In genomic region chr1:176858421-176858916, GRCh38 we compare ENCODE assay signal across 16 cellular contexts.
"Had no signal": no experiment of that assay in that cellular context is flagged by ENCODE, and none has a peak within 500 bp of the region (broad histone marks: within the 10 kb centered on the region; RNA-seq: fewer than 3 reads in every experiment).

No MANE protein-coding gene starts in this region.

- H3K9ac ChIP-seq: neural progenitor cell had no signal

- H3K4me3 ChIP-seq: esophagus squamous epithelium, lung, neural progenitor cell, ovary had no signal

- H3K9me3 ChIP-seq: esophagus squamous epithelium, ovary had no signal

- H2AFZ ChIP-seq: neural progenitor cell had no signal

- H3K4me2 ChIP-seq: neural progenitor cell had no signal

- H3K27ac ChIP-seq: brain microvascular endothelial cell, esophagus squamous epithelium, neural progenitor cell, ovary had no signal

- H3K27me3 ChIP-seq: brain microvascular endothelial cell, esophagus squamous epithelium, neural progenitor cell, ovary had no signal

- H3K36me3 ChIP-seq: brain microvascular endothelial cell, esophagus squamous epithelium, neural progenitor cell, ovary had no signal

- ATAC-seq: activated CD4-positive, CD25-positive, alpha-beta regulatory T cell treated with anti-CD3 and anti-CD28 coated beads, Interleukin-2, amount 50 U/mL, for 24 hours; left colon; stimulated activated memory B cell treated with anti-CD40 and anti-IgM and Interleukin-4, amounts not matched to agents 10 μg/mL and 1 μg/mL and 100 μg/mL, for 72 hours had no signal

- DNase-seq: activated naive CD8-positive, alpha-beta T cell treated with anti-CD3 and anti-CD28 coated beads for 36 hours; amygdala; brain microvascular endothelial cell; cortex of kidney; effector CD4-positive, alpha-beta T cell; esophagus squamous epithelium; immature natural killer cell; left colon; midbrain; ovary; stimulated activated CD4-positive, alpha-beta T cell treated with anti-CD3 and anti-CD28 coated beads, Interleukin-12 subunit alpha, Interleukin-12 subunit beta, amount 100 ng/mL, for 4 hours; stimulated activated CD4-positive, alpha-beta T cell treated with anti-CD3 and anti-CD28 coated beads, Interleukin-2, amount 100 ng/mL, for 24 hours had no signal

- H3K4me1 ChIP-seq: esophagus squamous epithelium, neural progenitor cell had no signal
